16 cellular contexts compared by ENCODE assay signal in the genomic region with DNA sequence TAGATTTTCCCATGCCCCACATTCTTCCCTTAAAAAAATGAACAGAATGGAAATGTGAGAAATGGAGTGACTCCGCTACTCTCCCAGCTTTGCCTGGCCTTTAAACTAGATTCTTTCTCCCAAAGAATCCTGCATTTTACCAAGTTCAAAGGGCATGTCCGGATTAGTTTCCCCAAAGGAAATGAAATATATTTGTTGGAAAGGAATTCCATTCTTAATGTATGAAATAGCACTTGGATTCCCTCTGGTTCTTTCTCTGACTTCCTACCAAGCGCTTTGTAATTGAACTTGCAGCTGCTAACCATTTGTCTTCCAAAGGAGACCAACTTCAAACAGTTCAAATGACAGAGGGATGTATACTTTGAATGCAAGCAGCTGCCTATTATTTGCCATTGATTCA. TPM values are rescaled to one million over a fixed set of nuclear protein-coding genes. Genes with fewer than 3 reads are reported as not detected.
DNase-seq lines count a peak whose midpoint lies in the region; ATAC-seq and TF ChIP-seq lines count a peak whose summit lies in the region.
"Had no signal": no experiment of that assay in that cellular context is flagged by ENCODE, and none has a peak within 500 bp of the region (broad histone marks: within the 10 kb centered on the region; RNA-seq: fewer than 3 reads in every experiment).

No MANE protein-coding gene starts in this region.

- H2BK5ac ChIP-seq in mesendoderm (ENCODE audit: low read length), result no peak overlapping the region

- H3K36me3 ChIP-seq in heart left ventricle (no peaks in the 10 kb centered on the region), right atrium auricular region (no peaks in the 10 kb centered on the region), SJCRH30 (no peaks in the 10 kb centered on the region), subcutaneous abdominal adipose tissue (ENCODE audit: control insufficient read depth in 5 of 5, insufficient read depth in 5 of 5, low read length in 5 of 5) (no peaks in the 10 kb centered on the region), mesendoderm (ENCODE audit: control insufficient read depth, insufficient read depth, low read length) (no peaks in the 10 kb centered on the region)

- H3K4me3 ChIP-seq in heart left ventricle (no peak overlapping the region), right atrium auricular region (no peak overlapping the region), SJCRH30 (peak overlapping the region; percentile 8), subcutaneous abdominal adipose tissue (ENCODE audit: low read depth in 1 of 5, low read length in 5 of 5) (peak overlapping the region in 3 of 5 donors; percentile 7 to 36 (median 12)), mesendoderm (ENCODE audit: low read length) (no peak overlapping the region)

- H4K5ac ChIP-seq in mesendoderm (ENCODE audit: low read length), result no peak overlapping the region

- no peaks in the 10 kb centered on the region for H3K9me3 ChIP-seq in heart left ventricle
- no peaks in the 10 kb centered on the region for H3K9me3 ChIP-seq in right atrium auricular region
- H3K9me3 ChIP-seq in SJCRH30 (replicated peaks), result no peaks in the 10 kb centered on the region
- no peaks in the 10 kb centered on the region for H3K9me3 ChIP-seq in subcutaneous abdominal adipose tissue (ENCODE audit: control insufficient read depth in 5 of 5, low read length in 5 of 5)

- no peak for DNase-seq in heart left ventricle
- no peak for DNase-seq in right atrium auricular region (ENCODE audit: low spot score)
- DNase-seq in SJCRH30, result peak; percentile 54 to 90
- peak; percentile 68 for DNase-seq in glomerular endothelial cell (ENCODE audit: extremely low read depth, low read depth, low spot score)
- no peak for DNase-seq in cortex of kidney (lab: John Stamatoyannopoulos, UW)
- no peak for DNase-seq in mesendoderm
- DNase-seq: activated CD4-positive, CD25-positive, alpha-beta regulatory T cell; COR-L47; NCI-H446 treated with DMSO at 0.1 percent for 48 hours; small intestine; stimulated activated naive CD8-positive, alpha-beta T cell treated with anti-CD3 and anti-CD28 coated beads, Interleukin-15, Interleukin-2, amounts not matched to agents 100 U/mL and 50 U/mL, for 24 hours had no signal

- no peak for TF ChIP-seq POLR2A in heart left ventricle (IDR thresholded peaks at IDR 0.05)

- H3K9ac ChIP-seq in subcutaneous abdominal adipose tissue (ENCODE audit: low read length in 5 of 5) (peak overlapping the region in 4 of 5 donors; percentile 6 to 81 (median 14)), mesendoderm (ENCODE audit: low read length) (no peak overlapping the region)

- no peak overlapping the region for H3K56ac ChIP-seq in mesendoderm (ENCODE audit: low read length)

- no peak overlapping the region for H3K23ac ChIP-seq in mesendoderm (ENCODE audit: low read length)

- H3K18ac ChIP-seq in mesendoderm (ENCODE audit: low read length), result no peak overlapping the region

- intact Hi-C loops in heart left ventricle (cut with DNase I), result loop anchor here in 1 of 10 donors (2.0 kb wide), 1 partner anchor 15 kb away; no protein-coding TSS in a partner anchor

- H3K4ac ChIP-seq in mesendoderm (ENCODE audit: low read depth, low read length), result no peak overlapping the region

- TF ChIP-seq CTCF in heart left ventricle (IDR thresholded peaks at IDR 0.05) (no peak), right atrium auricular region (IDR thresholded peaks at IDR 0.05) (no peak)

- peaks cover 58% of the 10 kb centered on the region for H3K79me2 ChIP-seq in mesendoderm (ENCODE audit: control insufficient read depth, insufficient read depth, low read length)

- no peak overlapping the region for H2AK5ac ChIP-seq in mesendoderm (ENCODE audit: low read length)

- WGBS in heart left ventricle, 4 donors, result 43 to 59% (median 51%) methylated on average over 3 of the region's 3 CpGs
- WGBS in mesendoderm (ENCODE audit: extremely low coverage, insufficient coverage, low lambda C conversion rate), result no CpG with 5 or more reads among the region's 3 CpGs

- peaks cover 0 to 96% (median 38%) of the 10 kb centered on the region in 12 donors for H3K4me1 ChIP-seq in heart left ventricle
- peaks cover 0 to 62% of the 10 kb centered on the region in 2 donors for H3K4me1 ChIP-seq in right atrium auricular region
- H3K4me1 ChIP-seq in SJCRH30, result peaks cover 62% of the 10 kb centered on the region
- peaks cover 17 to 95% (median 88%) of the 10 kb centered on the region in 5 donors for H3K4me1 ChIP-seq in subcutaneous abdominal adipose tissue (ENCODE audit: control insufficient read depth in 5 of 5, insufficient read depth in 5 of 5, low read length in 5 of 5)
- H3K4me1 ChIP-seq in mesendoderm (ENCODE audit: control insufficient read depth, low read depth, low read length), result peaks cover 23% of the 10 kb centered on the region

- no peak overlapping the region for H2BK120ac ChIP-seq in mesendoderm (ENCODE audit: low read depth, low read length)

- H3K79me1 ChIP-seq in mesendoderm (ENCODE audit: low read length), result peaks cover 27% of the 10 kb centered on the region

- H3K27ac ChIP-seq in heart left ventricle, result peak overlapping the region in 10 of 12 donors; percentile 9 to 72 (median 48)
- peak overlapping the region in 1 of 2 donors; percentile 22 for H3K27ac ChIP-seq in right atrium auricular region
- peak overlapping the region; percentile 79 for H3K27ac ChIP-seq in SJCRH30
- peak overlapping the region; percentile 74 for H3K27ac ChIP-seq in subcutaneous abdominal adipose tissue (ENCODE audit: low read depth, low read length)
- H3K27ac ChIP-seq in mesendoderm (ENCODE audit: low read depth, low read length), result no peak overlapping the region
- H3K27ac ChIP-seq: epithelial cell of prostate had no signal

- no peak overlapping the region for H4K8ac ChIP-seq in mesendoderm (ENCODE audit: low read depth, low read length)

- H2BK15ac ChIP-seq in mesendoderm (replicated peaks; ENCODE audit: low read depth), result no peak overlapping the region

- H3K27me3 ChIP-seq in heart left ventricle, result no peaks in the 10 kb centered on the region
- no peaks in the 10 kb centered on the region for H3K27me3 ChIP-seq in right atrium auricular region
- H3K27me3 ChIP-seq in SJCRH30, result no peaks in the 10 kb centered on the region
- no peaks in the 10 kb centered on the region for H3K27me3 ChIP-seq in subcutaneous abdominal adipose tissue (ENCODE audit: control insufficient read depth in 5 of 5, insufficient read depth in 4 of 5, low read length in 5 of 5)
- no peaks in the 10 kb centered on the region for H3K27me3 ChIP-seq in mesendoderm (ENCODE audit: insufficient read depth, low read length, poor library complexity)

- no peak overlapping the region for H3K4me2 ChIP-seq in mesendoderm (ENCODE audit: low read length)

- ATAC-seq in heart left ventricle (peak in 1 of 4 donors; percentile 39), HG02938 (IDR thresholded peaks at IDR 0.05; ENCODE audit: unreplicated experiment) (no peak)
- ATAC-seq: activated naive CD4-positive, alpha-beta T cell treated with anti-CD3 and anti-CD28 coated beads, Interleukin-2, amount 50 U/mL, for 72 hours; Panc1; stimulated activated naive CD8-positive, alpha-beta T cell treated with anti-CD3 and anti-CD28 coated beads, Interleukin-15, Interleukin-2, amounts not matched to agents 100 U/mL and 50 U/mL, for 24 hours had no signal

RNA-seq across cellular contexts. Expression of a gene that starts 18.9 kb away (rescaled TPM):
- 100 to 1,000 TPM in 2 of 9 donors, 10 to 100 TPM in 7; 34.6 to 134 (median 39.3) TPM for total RNA-seq in heart left ventricle
- 100 to 1,000 TPM in 1 of 2 donors, 10 to 100 TPM in 1; 15.8 to 164 TPM for polyA plus RNA-seq in heart left ventricle
- total RNA-seq in right atrium auricular region, result 10 to 100 TPM; 31.3 to 36.4 TPM
- total RNA-seq in SJCRH30 (2014; rRNA removed; shearing (Covaris generic)), result 72.2 and 79.8 TPM in 2 replicates
- 52.8 and 78.8 TPM in 2 replicates for total RNA-seq in glomerular endothelial cell
- polyA plus RNA-seq in mesendoderm (2013, experiment 1 of 2), result 29.3 TPM
- 29.3 TPM for polyA plus RNA-seq in mesendoderm (2013, experiment 2 of 2)

RNA-seq across cellular contexts. Expression of a gene that starts 49.1 kb away (rescaled TPM):
- total RNA-seq in heart left ventricle, result 1 to 10 TPM; 1.9 to 6.2 (median 3.8) TPM
- polyA plus RNA-seq in heart left ventricle, result 1 to 10 TPM; 2.2 to 5.9 TPM
- 1 to 10 TPM; 1.4 to 5.7 TPM for total RNA-seq in right atrium auricular region
- 54.1 and 58.1 TPM in 2 replicates for total RNA-seq in SJCRH30 (2014; rRNA removed; shearing (Covaris generic))
- 2.7 and 3.6 TPM in 2 replicates for total RNA-seq in glomerular endothelial cell
- polyA plus RNA-seq in mesendoderm (2013, experiment 1 of 2), result 31.4 TPM
- polyA plus RNA-seq in mesendoderm (2013, experiment 2 of 2), result 31.9 TPM

Comparison
In these comparisons a context has a peak if more than half of its experiments do, and no peak if none do; other contexts are left out.
1. DNase-seq: peak in SJCRH30 (2 of 2) and glomerular endothelial cell (single experiment); none in heart left ventricle (0 of 5), right atrium auricular region (single experiment), cortex of kidney (single experiment) and mesendoderm (single experiment).
2. H3K4me3 ChIP-seq: peak in SJCRH30 (single experiment) and subcutaneous abdominal adipose tissue (3 of 5); none in heart left ventricle (0 of 12), right atrium auricular region (0 of 2) and mesendoderm (single experiment).